Comparison of ENCODE assay signal across 8 cellular contexts in genomic region chr17:45145035-45145389, GRCh38. TPM values are rescaled to one million over a fixed set of nuclear protein-coding genes. Genes with fewer than 3 reads are reported as not detected.
DNase-seq lines count a peak whose midpoint lies in the region; ATAC-seq lines count a peak whose summit lies in the region.

No MANE protein-coding gene starts in this region.

- H3K27me3 Mint-ChIP-seq in activated naive CD8-positive, alpha-beta T cell treated with anti-CD3 and anti-CD28 coated beads for 36 hours: peaks cover 5% of the 10 kb centered on the region
- H3K27me3 Mint-ChIP-seq in immature natural killer cell (ENCODE audit: low read depth in 3 of 3): peaks cover 20 to 34% (median 29%) of the 10 kb centered on the region in 3 donors

- no peaks in the 10 kb centered on the region for H3K36me3 ChIP-seq in ES-I3 (ENCODE audit: insufficient read depth, low read length)
- peaks cover 0 to 3% (median 0%) of the 10 kb centered on the region in 3 donors for H3K36me3 ChIP-seq in skeletal muscle tissue (ENCODE audit: control insufficient read depth in 3 of 3, insufficient read depth in 3 of 3, low read length in 3 of 3)

- H3K27me3 ChIP-seq in skeletal muscle tissue (ENCODE audit: control insufficient read depth in 3 of 3, insufficient read depth in 3 of 3, low read length in 3 of 3): no peaks in the 10 kb centered on the region

- H3K4me3 ChIP-seq in skeletal muscle tissue (ENCODE audit: low read length in 3 of 3): peak overlapping the region; percentile 38 to 73 (median 67)

- no peak for ATAC-seq in HG03571 (IDR thresholded peaks at IDR 0.05; ENCODE audit: unreplicated experiment)

- H3K36me3 Mint-ChIP-seq in activated naive CD8-positive, alpha-beta T cell treated with anti-CD3 and anti-CD28 coated beads for 36 hours: peaks cover 23% of the 10 kb centered on the region
- H3K36me3 Mint-ChIP-seq in immature natural killer cell: peaks cover 0 to 4% (median 0%) of the 10 kb centered on the region in 3 donors

- peak overlapping the region; percentile 86 for H3K27ac ChIP-seq in skeletal muscle tissue (ENCODE audit: low read depth, low read length)

- H3K4me1 ChIP-seq in ES-I3 (ENCODE audit: insufficient read depth, low read length) (peaks cover 7% of the 10 kb centered on the region; the same call in 1 of the 2 replicates), skeletal muscle tissue (ENCODE audit: control insufficient read depth in 3 of 3, insufficient read depth in 3 of 3, low read length in 3 of 3) (peaks cover 23 to 44% (median 31%) of the 10 kb centered on the region in 3 donors)

- H3K9ac ChIP-seq in ES-I3 (ENCODE audit: low read depth, low read length) (peak overlapping the region; percentile 66; the same call in 1 of the 2 replicates), skeletal muscle tissue (ENCODE audit: low read depth in 1 of 3, low read length in 3 of 3) (peak overlapping the region; percentile 74 to 89 (median 80))

- no peak for DNase-seq in activated naive CD8-positive, alpha-beta T cell treated with anti-CD3 and anti-CD28 coated beads for 36 hours
- DNase-seq in immature natural killer cell (no peak), NCI-H748 treated with DMSO at 0.1 percent for 48 hours (lab: John Stamatoyannopoulos, UW) (no peak), NCI-H82 treated with DMSO at 0.1 percent for 48 hours (lab: John Stamatoyannopoulos, UW; ENCODE audit: unreplicated experiment) (no peak), AML-193 (lab: John Stamatoyannopoulos, UW) (no peak)

- H3K9me3 ChIP-seq in ES-I3 (ENCODE audit: control insufficient read depth, insufficient read depth, low read length) (no peaks in the 10 kb centered on the region), skeletal muscle tissue (ENCODE audit: control insufficient read depth in 3 of 3, low read length in 3 of 3) (no peaks in the 10 kb centered on the region)

- H3K4me3 Mint-ChIP-seq in activated naive CD8-positive, alpha-beta T cell treated with anti-CD3 and anti-CD28 coated beads for 36 hours: no peak overlapping the region
- H3K4me3 Mint-ChIP-seq in immature natural killer cell: peak overlapping the region; percentile 32 to 61 (median 42)

- H3K4me1 Mint-ChIP-seq in activated naive CD8-positive, alpha-beta T cell treated with anti-CD3 and anti-CD28 coated beads for 36 hours: peaks cover 33% of the 10 kb centered on the region
- peaks cover 53 to 57% of the 10 kb centered on the region in 2 donors for H3K4me1 Mint-ChIP-seq in immature natural killer cell

- peak overlapping the region; percentile 34 for H3K27ac Mint-ChIP-seq in activated naive CD8-positive, alpha-beta T cell treated with anti-CD3 and anti-CD28 coated beads for 36 hours
- no peak overlapping the region for H3K27ac Mint-ChIP-seq in immature natural killer cell

- no peaks in the 10 kb centered on the region for H3K9me3 Mint-ChIP-seq in activated naive CD8-positive, alpha-beta T cell treated with anti-CD3 and anti-CD28 coated beads for 36 hours
- H3K9me3 Mint-ChIP-seq in immature natural killer cell: no peaks in the 10 kb centered on the region

RNA-seq across cellular contexts. Expression of gene HEXIM1, which starts 3.3 kb away (rescaled TPM):
- 10 to 100 TPM; 36.0 to 36.5 TPM for total RNA-seq in activated naive CD8-positive, alpha-beta T cell treated with anti-CD3 and anti-CD28 coated beads for 36 hours
- 1 to 10 TPM; 1.1 to 7.2 (median 3.0) TPM for polyA plus RNA-seq in immature natural killer cell
- total RNA-seq in skeletal muscle tissue: 14.6 TPM

RNA-seq across cellular contexts. Expression of gene ACBD4, which starts 9.5 kb away (rescaled TPM):
- total RNA-seq in activated naive CD8-positive, alpha-beta T cell treated with anti-CD3 and anti-CD28 coated beads for 36 hours: 1 to 10 TPM; 8.6 to 8.9 TPM
- polyA plus RNA-seq in immature natural killer cell: 10 to 100 TPM in 2 of 3 donors, 1 to 10 TPM in 1; 7.9 to 11.2 (median 10.4) TPM
- 3.1 TPM for total RNA-seq in skeletal muscle tissue

RNA-seq across cellular contexts. Expression of gene PLCD3, which starts 12.7 kb away (rescaled TPM):
- total RNA-seq in activated naive CD8-positive, alpha-beta T cell treated with anti-CD3 and anti-CD28 coated beads for 36 hours: 1 to 10 TPM; 2.7 to 3.8 TPM
- under 1 TPM in 1 of 3 donors, not detected in 2; 0.75 TPM for polyA plus RNA-seq in immature natural killer cell
- total RNA-seq in skeletal muscle tissue: 12.0 TPM

RNA-seq across cellular contexts. Expression of gene HEXIM2, which starts 16.7 kb away (rescaled TPM):
- total RNA-seq in activated naive CD8-positive, alpha-beta T cell treated with anti-CD3 and anti-CD28 coated beads for 36 hours: 1 to 10 TPM; 4.8 to 5.6 TPM
- polyA plus RNA-seq in immature natural killer cell: 1 to 10 TPM; 1.9 to 7.4 (median 5.6) TPM
- total RNA-seq in skeletal muscle tissue: 10.4 TPM
